ENCODE assay signal across 1 cellular context in the genomic region with DNA sequence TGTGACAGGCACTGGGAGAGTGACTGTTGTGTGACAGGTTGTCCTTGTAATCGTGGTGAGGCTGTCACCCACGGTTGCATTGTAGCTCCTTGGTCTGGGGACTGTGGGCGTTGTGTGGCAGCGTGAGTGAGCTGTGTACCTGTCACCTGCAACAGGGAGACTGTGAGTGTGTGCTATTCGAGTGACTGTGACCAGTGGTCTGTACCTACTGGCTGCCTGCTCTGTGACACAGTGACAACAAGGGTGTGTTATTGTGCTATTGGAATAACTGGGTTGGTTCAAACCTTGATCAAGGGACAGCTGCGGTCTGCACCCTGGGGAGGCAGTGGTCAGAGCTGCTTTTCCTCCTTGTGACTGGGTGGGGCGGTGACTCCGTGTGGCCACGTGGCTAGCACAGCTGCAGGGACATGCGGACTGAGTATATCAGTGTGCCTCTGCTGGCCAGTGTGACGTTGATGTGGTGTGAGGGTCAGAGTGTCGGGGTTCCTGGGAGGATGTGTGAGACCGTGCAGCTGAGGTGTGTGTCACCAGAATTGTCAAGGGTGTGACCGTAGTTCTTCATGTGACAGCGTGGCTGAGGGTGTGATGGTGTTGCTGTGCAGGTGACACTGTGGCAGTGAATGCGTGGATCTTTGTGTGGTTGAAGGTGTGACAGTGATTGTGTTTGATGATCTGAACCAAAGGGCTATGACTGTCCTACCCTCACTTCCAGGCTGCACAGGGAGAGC.
TF ChIP-seq lines count a peak whose summit lies in the region.

No MANE protein-coding gene starts in this region.

TF ChIP-seq in HepG2, 621 proteins besides CTCF, POLR2A, EP300 and RAD21 (continued from another document and continues in another):
- TF ChIP-seq KMT2B (CRISPR knock-in tag; IDR thresholded peaks at IDR 0.05) (peak; percentile 31; the same call in 1 of the 2 replicates), ARHGAP35 (CRISPR knock-in tag; IDR thresholded peaks at IDR 0.05; ENCODE audit: borderline replicate concordance) (0 out of 2 replicates have a peak, but pooled peaks have one; percentile 7), RCOR2 (CRISPR knock-in tag; IDR thresholded peaks at IDR 0.05) (no peak), CHD2 (IDR thresholded peaks at IDR 0.05; ENCODE audit: low read depth, low read length) (no peak), CENPT (CRISPR knock-in tag; IDR thresholded peaks at IDR 0.05; ENCODE audit: low read depth) (no peak), ELF3 (CRISPR knock-in tag; IDR thresholded peaks at IDR 0.05) (0 out of 2 replicates have a peak, but pooled peaks have one; percentile 32), ZNF644 (CRISPR knock-in tag; IDR thresholded peaks at IDR 0.05; ENCODE audit: low read depth) (no peak), RAD51 (IDR thresholded peaks at IDR 0.05; ENCODE audit: borderline replicate concordance) (peak; percentile 45), ZNF224 (CRISPR knock-in tag; IDR thresholded peaks at IDR 0.05) (no peak), ZBTB8A (CRISPR knock-in tag; IDR thresholded peaks at IDR 0.05; ENCODE audit: borderline replicate concordance, low read depth) (no peak), ZNF788 (CRISPR knock-in tag; IDR thresholded peaks at IDR 0.05; ENCODE audit: borderline replicate concordance) (no peak), ZNF780A (CRISPR knock-in tag; IDR thresholded peaks at IDR 0.05) (no peak), ARNTL (CRISPR knock-in tag; IDR thresholded peaks at IDR 0.05) (peak; percentile 52; the same call in 1 of the 2 replicates), FOXK2 (IDR thresholded peaks at IDR 0.05) (peak; percentile 61; the same call in 1 of the 2 replicates), SMC3 (IDR thresholded peaks at IDR 0.05; ENCODE audit: low read length) (0 out of 2 replicates have a peak, but pooled peaks have one; percentile 1), ZSCAN25 (CRISPR knock-in tag; IDR thresholded peaks at IDR 0.05) (no peak), MTF1 (CRISPR knock-in tag; IDR thresholded peaks at IDR 0.05) (no peak), RBM39 (IDR thresholded peaks at IDR 0.05; ENCODE audit: low read depth, low read length, poor library complexity, severe bottlenecking) (no peak), ZNF383 (CRISPR knock-in tag; IDR thresholded peaks at IDR 0.05; ENCODE audit: borderline replicate concordance) (0 out of 2 replicates have a peak, but pooled peaks have one; percentile 48), TBL1XR1 (IDR thresholded peaks at IDR 0.05; ENCODE audit: borderline replicate concordance, low read length, partially characterized antibody) (no peak), YY1 (IDR thresholded peaks at IDR 0.05; ENCODE audit: insufficient read depth, insufficient replicate concordance, low read depth, low read length) (no peak), MYNN (CRISPR knock-in tag; IDR thresholded peaks at IDR 0.05; ENCODE audit: low read depth) (no peak), DNMT1 (CRISPR knock-in tag; IDR thresholded peaks at IDR 0.05) (peak; percentile 35; the same call in 1 of the 2 replicates), NFE2 (CRISPR knock-in tag; IDR thresholded peaks at IDR 0.05) (no peak), ZNF567 (CRISPR knock-in tag; IDR thresholded peaks at IDR 0.05; ENCODE audit: borderline replicate concordance) (no peak), ZFY (CRISPR knock-in tag; IDR thresholded peaks at IDR 0.05) (no peak), ZNF317 (CRISPR knock-in tag; IDR thresholded peaks at IDR 0.05) (no peak), ZNF484 (CRISPR knock-in tag; IDR thresholded peaks at IDR 0.05; ENCODE audit: borderline replicate concordance, low read depth) (no peak), GABPA (IDR thresholded peaks at IDR 0.05; ENCODE audit: low read depth, low read length) (no peak), GABPA (CRISPR knock-in tag; IDR thresholded peaks at IDR 0.05; ENCODE audit: low read depth) (no peak), RXRA (CRISPR knock-in tag; IDR thresholded peaks at IDR 0.05) (no peak), ZNF572 (CRISPR knock-in tag; IDR thresholded peaks at IDR 0.05) (no peak), SNAPC2 (CRISPR knock-in tag; IDR thresholded peaks at IDR 0.05) (no peak), KLF13 (CRISPR knock-in tag; IDR thresholded peaks at IDR 0.05) (no peak), ZNF256 (CRISPR knock-in tag; conservative IDR thresholded peaks at IDR 0.05) (no peak), ZNF121 (CRISPR knock-in tag; IDR thresholded peaks at IDR 0.05) (no peak)
- TF ChIP-seq, protein P1, sequence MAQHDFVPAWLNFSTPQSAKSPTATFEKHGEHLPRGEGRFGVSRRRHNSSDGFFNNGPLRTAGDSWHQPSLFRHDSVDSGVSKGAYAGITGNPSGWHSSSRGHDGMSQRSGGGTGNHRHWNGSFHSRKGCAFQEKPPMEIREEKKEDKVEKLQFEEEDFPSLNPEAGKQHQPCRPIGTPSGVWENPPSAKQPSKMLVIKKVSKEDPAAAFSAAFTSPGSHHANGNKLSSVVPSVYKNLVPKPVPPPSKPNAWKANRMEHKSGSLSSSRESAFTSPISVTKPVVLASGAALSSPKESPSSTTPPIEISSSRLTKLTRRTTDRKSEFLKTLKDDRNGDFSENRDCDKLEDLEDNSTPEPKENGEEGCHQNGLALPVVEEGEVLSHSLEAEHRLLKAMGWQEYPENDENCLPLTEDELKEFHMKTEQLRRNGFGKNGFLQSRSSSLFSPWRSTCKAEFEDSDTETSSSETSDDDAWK (CRISPR knock-in tag; IDR thresholded peaks at IDR 0.05) = no peak
- TF ChIP-seq, protein P2, sequence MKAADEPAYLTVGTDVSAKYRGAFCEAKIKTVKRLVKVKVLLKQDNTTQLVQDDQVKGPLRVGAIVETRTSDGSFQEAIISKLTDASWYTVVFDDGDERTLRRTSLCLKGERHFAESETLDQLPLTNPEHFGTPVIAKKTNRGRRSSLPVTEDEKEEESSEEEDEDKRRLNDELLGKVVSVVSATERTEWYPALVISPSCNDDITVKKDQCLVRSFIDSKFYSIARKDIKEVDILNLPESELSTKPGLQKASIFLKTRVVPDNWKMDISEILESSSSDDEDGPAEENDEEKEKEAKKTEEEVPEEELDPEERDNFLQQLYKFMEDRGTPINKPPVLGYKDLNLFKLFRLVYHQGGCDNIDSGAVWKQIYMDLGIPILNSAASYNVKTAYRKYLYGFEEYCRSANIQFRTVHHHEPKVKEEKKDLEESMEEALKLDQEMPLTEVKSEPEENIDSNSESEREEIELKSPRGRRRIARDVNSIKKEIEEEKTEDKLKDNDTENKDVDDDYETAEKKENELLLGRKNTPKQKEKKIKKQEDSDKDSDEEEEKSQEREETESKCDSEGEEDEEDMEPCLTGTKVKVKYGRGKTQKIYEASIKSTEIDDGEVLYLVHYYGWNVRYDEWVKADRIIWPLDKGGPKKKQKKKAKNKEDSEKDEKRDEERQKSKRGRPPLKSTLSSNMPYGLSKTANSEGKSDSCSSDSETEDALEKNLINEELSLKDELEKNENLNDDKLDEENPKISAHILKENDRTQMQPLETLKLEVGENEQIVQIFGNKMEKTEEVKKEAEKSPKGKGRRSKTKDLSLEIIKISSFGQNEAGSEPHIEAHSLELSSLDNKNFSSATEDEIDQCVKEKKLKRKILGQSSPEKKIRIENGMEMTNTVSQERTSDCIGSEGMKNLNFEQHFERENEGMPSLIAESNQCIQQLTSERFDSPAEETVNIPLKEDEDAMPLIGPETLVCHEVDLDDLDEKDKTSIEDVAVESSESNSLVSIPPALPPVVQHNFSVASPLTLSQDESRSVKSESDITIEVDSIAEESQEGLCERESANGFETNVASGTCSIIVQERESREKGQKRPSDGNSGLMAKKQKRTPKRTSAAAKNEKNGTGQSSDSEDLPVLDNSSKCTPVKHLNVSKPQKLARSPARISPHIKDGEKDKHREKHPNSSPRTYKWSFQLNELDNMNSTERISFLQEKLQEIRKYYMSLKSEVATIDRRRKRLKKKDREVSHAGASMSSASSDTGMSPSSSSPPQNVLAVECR (CRISPR knock-in tag; IDR thresholded peaks at IDR 0.05; ENCODE audit: borderline replicate concordance) = peak; percentile 86
- TF ChIP-seq, protein P3, sequence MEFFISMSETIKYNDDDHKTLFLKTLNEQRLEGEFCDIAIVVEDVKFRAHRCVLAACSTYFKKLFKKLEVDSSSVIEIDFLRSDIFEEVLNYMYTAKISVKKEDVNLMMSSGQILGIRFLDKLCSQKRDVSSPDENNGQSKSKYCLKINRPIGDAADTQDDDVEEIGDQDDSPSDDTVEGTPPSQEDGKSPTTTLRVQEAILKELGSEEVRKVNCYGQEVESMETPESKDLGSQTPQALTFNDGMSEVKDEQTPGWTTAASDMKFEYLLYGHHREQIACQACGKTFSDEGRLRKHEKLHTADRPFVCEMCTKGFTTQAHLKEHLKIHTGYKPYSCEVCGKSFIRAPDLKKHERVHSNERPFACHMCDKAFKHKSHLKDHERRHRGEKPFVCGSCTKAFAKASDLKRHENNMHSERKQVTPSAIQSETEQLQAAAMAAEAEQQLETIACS (CRISPR knock-in tag; IDR thresholded peaks at IDR 0.05) = no peak; the same call in 1 of the 2 replicates
- TF ChIP-seq, protein P4, sequence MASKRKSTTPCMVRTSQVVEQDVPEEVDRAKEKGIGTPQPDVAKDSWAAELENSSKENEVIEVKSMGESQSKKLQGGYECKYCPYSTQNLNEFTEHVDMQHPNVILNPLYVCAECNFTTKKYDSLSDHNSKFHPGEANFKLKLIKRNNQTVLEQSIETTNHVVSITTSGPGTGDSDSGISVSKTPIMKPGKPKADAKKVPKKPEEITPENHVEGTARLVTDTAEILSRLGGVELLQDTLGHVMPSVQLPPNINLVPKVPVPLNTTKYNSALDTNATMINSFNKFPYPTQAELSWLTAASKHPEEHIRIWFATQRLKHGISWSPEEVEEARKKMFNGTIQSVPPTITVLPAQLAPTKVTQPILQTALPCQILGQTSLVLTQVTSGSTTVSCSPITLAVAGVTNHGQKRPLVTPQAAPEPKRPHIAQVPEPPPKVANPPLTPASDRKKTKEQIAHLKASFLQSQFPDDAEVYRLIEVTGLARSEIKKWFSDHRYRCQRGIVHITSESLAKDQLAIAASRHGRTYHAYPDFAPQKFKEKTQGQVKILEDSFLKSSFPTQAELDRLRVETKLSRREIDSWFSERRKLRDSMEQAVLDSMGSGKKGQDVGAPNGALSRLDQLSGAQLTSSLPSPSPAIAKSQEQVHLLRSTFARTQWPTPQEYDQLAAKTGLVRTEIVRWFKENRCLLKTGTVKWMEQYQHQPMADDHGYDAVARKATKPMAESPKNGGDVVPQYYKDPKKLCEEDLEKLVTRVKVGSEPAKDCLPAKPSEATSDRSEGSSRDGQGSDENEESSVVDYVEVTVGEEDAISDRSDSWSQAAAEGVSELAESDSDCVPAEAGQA (IDR thresholded peaks at IDR 0.05; ENCODE audit: low read depth) = no peak
- TF ChIP-seq, protein P4 (CRISPR knock-in tag; IDR thresholded peaks at IDR 0.05; ENCODE audit: borderline replicate concordance) = no peak
- TF ChIP-seq, protein P5, sequence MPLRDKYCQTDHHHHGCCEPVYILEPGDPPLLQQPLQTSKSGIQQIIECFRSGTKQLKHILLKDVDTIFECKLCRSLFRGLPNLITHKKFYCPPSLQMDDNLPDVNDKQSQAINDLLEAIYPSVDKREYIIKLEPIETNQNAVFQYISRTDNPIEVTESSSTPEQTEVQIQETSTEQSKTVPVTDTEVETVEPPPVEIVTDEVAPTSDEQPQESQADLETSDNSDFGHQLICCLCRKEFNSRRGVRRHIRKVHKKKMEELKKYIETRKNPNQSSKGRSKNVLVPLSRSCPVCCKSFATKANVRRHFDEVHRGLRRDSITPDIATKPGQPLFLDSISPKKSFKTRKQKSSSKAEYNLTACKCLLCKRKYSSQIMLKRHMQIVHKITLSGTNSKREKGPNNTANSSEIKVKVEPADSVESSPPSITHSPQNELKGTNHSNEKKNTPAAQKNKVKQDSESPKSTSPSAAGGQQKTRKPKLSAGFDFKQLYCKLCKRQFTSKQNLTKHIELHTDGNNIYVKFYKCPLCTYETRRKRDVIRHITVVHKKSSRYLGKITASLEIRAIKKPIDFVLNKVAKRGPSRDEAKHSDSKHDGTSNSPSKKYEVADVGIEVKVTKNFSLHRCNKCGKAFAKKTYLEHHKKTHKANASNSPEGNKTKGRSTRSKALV (CRISPR knock-in tag; IDR thresholded peaks at IDR 0.05) = no peak
- TF ChIP-seq, protein P6, sequence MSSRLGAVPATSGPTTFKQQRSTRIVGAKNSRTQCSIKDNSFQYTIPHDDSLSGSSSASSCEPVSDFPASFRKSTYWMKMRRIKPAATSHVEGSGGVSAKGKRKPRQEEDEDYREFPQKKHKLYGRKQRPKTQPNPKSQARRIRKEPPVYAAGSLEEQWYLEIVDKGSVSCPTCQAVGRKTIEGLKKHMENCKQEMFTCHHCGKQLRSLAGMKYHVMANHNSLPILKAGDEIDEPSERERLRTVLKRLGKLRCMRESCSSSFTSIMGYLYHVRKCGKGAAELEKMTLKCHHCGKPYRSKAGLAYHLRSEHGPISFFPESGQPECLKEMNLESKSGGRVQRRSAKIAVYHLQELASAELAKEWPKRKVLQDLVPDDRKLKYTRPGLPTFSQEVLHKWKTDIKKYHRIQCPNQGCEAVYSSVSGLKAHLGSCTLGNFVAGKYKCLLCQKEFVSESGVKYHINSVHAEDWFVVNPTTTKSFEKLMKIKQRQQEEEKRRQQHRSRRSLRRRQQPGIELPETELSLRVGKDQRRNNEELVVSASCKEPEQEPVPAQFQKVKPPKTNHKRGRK (CRISPR knock-in tag; IDR thresholded peaks at IDR 0.05) = no peak
- TF ChIP-seq, protein P7, sequence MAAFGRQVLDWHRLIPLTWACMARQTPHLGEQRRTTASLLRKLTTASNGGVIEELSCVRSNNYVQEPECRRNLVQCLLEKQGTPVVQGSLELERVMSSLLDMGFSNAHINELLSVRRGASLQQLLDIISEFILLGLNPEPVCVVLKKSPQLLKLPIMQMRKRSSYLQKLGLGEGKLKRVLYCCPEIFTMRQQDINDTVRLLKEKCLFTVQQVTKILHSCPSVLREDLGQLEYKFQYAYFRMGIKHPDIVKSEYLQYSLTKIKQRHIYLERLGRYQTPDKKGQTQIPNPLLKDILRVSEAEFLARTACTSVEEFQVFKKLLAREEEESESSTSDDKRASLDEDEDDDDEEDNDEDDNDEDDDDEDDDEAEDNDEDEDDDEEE (CRISPR knock-in tag; IDR thresholded peaks at IDR 0.05) = no peak
